Comparison of ENCODE assay signal across 14 cellular contexts in genomic region chr16:68070811-68071546, GRCh38. TPM values are rescaled to one million over a fixed set of nuclear protein-coding genes. Genes with fewer than 3 reads are reported as not detected.
DNase-seq lines count a peak whose midpoint lies in the region; ATAC-seq and TF ChIP-seq lines count a peak whose summit lies in the region.
"Had no signal": no experiment of that assay in that cellular context is flagged by ENCODE, and none has a peak within 500 bp of the region (broad histone marks: within the 10 kb centered on the region; RNA-seq: fewer than 3 reads in every experiment).

No MANE protein-coding gene starts in this region.

- H3F3A ChIP-seq in GM23338 (replicated peaks; ENCODE audit: low read depth), result no peaks in the 10 kb centered on the region

- H3K36me3 ChIP-seq in GM23338 (ENCODE audit: insufficient read depth), result no peaks in the 10 kb centered on the region

- H3K4me1 Mint-ChIP-seq in activated CD4-positive, alpha-beta T cell treated with anti-CD3 and anti-CD28 coated beads, Interleukin-2, amount 10 ng/mL, durations not matched to agents 7 days and 5 days, result peaks cover 86% of the 10 kb centered on the region
- H3K4me1 Mint-ChIP-seq in activated T-helper 2 cell treated with anti-CD3 and anti-CD28 coated beads, Interferon-gamma antibody, Interleukin-2, Interleukin-4, amounts not matched to agents 10 μg/mL and 5 μg/mL and 100 μg/mL, durations not matched to agents 14 hours and 24 hours and 36 hours (ENCODE audit: low read depth), result peaks cover 73% of the 10 kb centered on the region
- peaks cover 84% of the 10 kb centered on the region for H3K4me1 Mint-ChIP-seq in stimulated activated effector memory CD8-positive, alpha-beta T cell treated with anti-CD3 and anti-CD28 coated beads, Interleukin-12 subunit alpha, Interleukin-12 subunit beta, amount 100 ng/mL, for 72 hours
- H3K4me1 Mint-ChIP-seq in GM23338, result no peaks in the 10 kb centered on the region
- H3K4me1 Mint-ChIP-seq in Calu3 (ENCODE audit: low read depth, unreplicated experiment), result no peaks in the 10 kb centered on the region
- H3K4me1 Mint-ChIP-seq: endodermal cell had no signal

- H3K27me3 Mint-ChIP-seq in activated CD4-positive, alpha-beta T cell treated with anti-CD3 and anti-CD28 coated beads, Interleukin-2, amount 10 ng/mL, durations not matched to agents 7 days and 5 days, result no peaks in the 10 kb centered on the region
- no peaks in the 10 kb centered on the region for H3K27me3 Mint-ChIP-seq in activated T-helper 2 cell treated with anti-CD3 and anti-CD28 coated beads, Interferon-gamma antibody, Interleukin-2, Interleukin-4, amounts not matched to agents 10 μg/mL and 5 μg/mL and 100 μg/mL, durations not matched to agents 14 hours and 24 hours and 36 hours (ENCODE audit: low read depth)
- H3K27me3 Mint-ChIP-seq in GM23338 (ENCODE audit: insufficient read depth, low read depth, poor library complexity) (peaks cover 7% of the 10 kb centered on the region), Calu3 (ENCODE audit: unreplicated experiment) (no peaks in the 10 kb centered on the region)

- no peaks in the 10 kb centered on the region for H3K27me3 ChIP-seq in GM23338 (ENCODE audit: insufficient read depth)

- no peaks in the 10 kb centered on the region for H3K4me1 ChIP-seq in GM23338 (ENCODE audit: insufficient read depth)

- no peak overlapping the region for H3K4me3 Mint-ChIP-seq in activated CD4-positive, alpha-beta T cell treated with anti-CD3 and anti-CD28 coated beads, Interleukin-2, amount 10 ng/mL, durations not matched to agents 7 days and 5 days
- peak overlapping the region; percentile 26 for H3K4me3 Mint-ChIP-seq in activated T-helper 2 cell treated with anti-CD3 and anti-CD28 coated beads, Interferon-gamma antibody, Interleukin-2, Interleukin-4, amounts not matched to agents 10 μg/mL and 5 μg/mL and 100 μg/mL, durations not matched to agents 14 hours and 24 hours and 36 hours (ENCODE audit: low read depth)
- H3K4me3 Mint-ChIP-seq in stimulated activated effector memory CD8-positive, alpha-beta T cell treated with anti-CD3 and anti-CD28 coated beads, Interleukin-12 subunit alpha, Interleukin-12 subunit beta, amount 100 ng/mL, for 72 hours, result peak overlapping the region; percentile 50
- no peak overlapping the region for H3K4me3 Mint-ChIP-seq in GM23338
- no peak overlapping the region for H3K4me3 Mint-ChIP-seq in Calu3 (ENCODE audit: low read depth, unreplicated experiment)
- H3K4me3 Mint-ChIP-seq: endodermal cell had no signal

- intact Hi-C loops in activated T-helper 2 cell treated with anti-CD3 and anti-CD28 coated beads, Interferon-gamma antibody, Interleukin-2, Interleukin-4, amounts not matched to agents 10 μg/mL and 5 μg/mL and 100 μg/mL, durations not matched to agents 14 hours and 24 hours and 36 hours (cut with micrococcal nuclease), result no loop called here
- intact Hi-C loops in Calu3 (cut with micrococcal nuclease; ENCODE audit: unreplicated experiment), result no loop called here

- no peak overlapping the region for H3K4me2 ChIP-seq in GM23338

- TF ChIP-seq CTCF in GM23338 (conservative IDR thresholded peaks at IDR 0.05; ENCODE audit: low read depth in 2 of 2) (no peak), Calu3 (IDR thresholded peaks at IDR 0.05; ENCODE audit: unreplicated experiment) (no peak)

- CTCF ChIA-PET in activated CD4-positive, alpha-beta T cell treated with anti-CD3 and anti-CD28 coated beads, Interleukin-2, amount 10 ng/mL, durations not matched to agents 7 days and 5 days (lab: Charles Lee), result interaction anchor here (0.7 to 3.2 kb wide), 8 partner anchors 9 to 254 kb away, joined by 3 to 19 read pairs (median 4); partner anchors contain the start of gene NFATC3
- CTCF ChIA-PET in Calu3 (lab: Charles Lee), result interaction anchor here (0.6 to 1.0 kb wide), 3 partner anchors 13 to 98 kb away, joined by 3 to 9 read pairs (median 3); no protein-coding TSS in a partner anchor

- BruUV-seq in Calu3 (replicated peaks; lab: Mats Ljungman, UMichigan), result no TSS peak

- no peaks in the 10 kb centered on the region for H3K9me3 Mint-ChIP-seq in activated CD4-positive, alpha-beta T cell treated with anti-CD3 and anti-CD28 coated beads, Interleukin-2, amount 10 ng/mL, durations not matched to agents 7 days and 5 days
- no peaks in the 10 kb centered on the region for H3K9me3 Mint-ChIP-seq in activated T-helper 2 cell treated with anti-CD3 and anti-CD28 coated beads, Interferon-gamma antibody, Interleukin-2, Interleukin-4, amounts not matched to agents 10 μg/mL and 5 μg/mL and 100 μg/mL, durations not matched to agents 14 hours and 24 hours and 36 hours
- no peaks in the 10 kb centered on the region for H3K9me3 Mint-ChIP-seq in stimulated activated effector memory CD8-positive, alpha-beta T cell treated with anti-CD3 and anti-CD28 coated beads, Interleukin-12 subunit alpha, Interleukin-12 subunit beta, amount 100 ng/mL, for 72 hours
- H3K9me3 Mint-ChIP-seq in GM23338 (no peaks in the 10 kb centered on the region), Calu3 (ENCODE audit: low read depth, unreplicated experiment) (no peaks in the 10 kb centered on the region)
- H3K9me3 Mint-ChIP-seq: endodermal cell had no signal

- POLR2A ChIA-PET in activated CD4-positive, alpha-beta T cell treated with anti-CD3 and anti-CD28 coated beads, Interleukin-2, amount 10 ng/mL, durations not matched to agents 7 days and 5 days (lab: Charles Lee), result interaction anchor here (0.5 to 1.7 kb wide), 2 partner anchors 14 to 172 kb away, joined by 3 to 4 read pairs; no protein-coding TSS in a partner anchor

- peak; percentile 25 for ATAC-seq in HG02981 (IDR thresholded peaks at IDR 0.05; ENCODE audit: unreplicated experiment)
- ATAC-seq in stimulated activated effector memory CD8-positive, alpha-beta T cell treated with anti-CD3 and anti-CD28 coated beads, Interleukin-12 subunit alpha, Interleukin-12 subunit beta, amount 100 ng/mL, for 72 hours, result peak; percentile 29
- ATAC-seq in GM23338, result no peak

- no peak overlapping the region for H2AFZ ChIP-seq in GM23338

- H3K27ac Mint-ChIP-seq in activated CD4-positive, alpha-beta T cell treated with anti-CD3 and anti-CD28 coated beads, Interleukin-2, amount 10 ng/mL, durations not matched to agents 7 days and 5 days, result peak overlapping the region; percentile 90
- H3K27ac Mint-ChIP-seq in activated T-helper 2 cell treated with anti-CD3 and anti-CD28 coated beads, Interferon-gamma antibody, Interleukin-2, Interleukin-4, amounts not matched to agents 10 μg/mL and 5 μg/mL and 100 μg/mL, durations not matched to agents 14 hours and 24 hours and 36 hours, result peak overlapping the region; percentile 87
- peak overlapping the region; percentile 95 for H3K27ac Mint-ChIP-seq in stimulated activated effector memory CD8-positive, alpha-beta T cell treated with anti-CD3 and anti-CD28 coated beads, Interleukin-12 subunit alpha, Interleukin-12 subunit beta, amount 100 ng/mL, for 72 hours
- no peak overlapping the region for H3K27ac Mint-ChIP-seq in GM23338
- no peak overlapping the region for H3K27ac Mint-ChIP-seq in Calu3 (ENCODE audit: unreplicated experiment)
- H3K27ac Mint-ChIP-seq: endodermal cell had no signal

- DNase-seq in activated CD4-positive, alpha-beta T cell treated with anti-CD3 and anti-CD28 coated beads, Interleukin-2, amount 10 ng/mL, durations not matched to agents 7 days and 5 days, result peak; percentile 33
- no peak for DNase-seq in activated CD4-positive, alpha-beta T cell treated with anti-CD3 and anti-CD28 coated beads for 4 hours
- no peak for DNase-seq in activated T-helper 2 cell treated with anti-CD3 and anti-CD28 coated beads, Interferon-gamma antibody, Interleukin-2, Interleukin-4, amounts not matched to agents 10 μg/mL and 5 μg/mL and 100 μg/mL, durations not matched to agents 14 hours and 24 hours and 36 hours (ENCODE audit: low spot score)
- no peak for DNase-seq in stimulated activated effector memory CD8-positive, alpha-beta T cell treated with anti-CD3 and anti-CD28 coated beads, Interleukin-12 subunit alpha, Interleukin-12 subunit beta, amount 100 ng/mL, for 72 hours (ENCODE audit: low spot score in 2 of 2)
- DNase-seq in GM23338 (ENCODE audit: low spot score) (no peak), Calu3 (no peak), NCI-H1092 treated with DMSO at 0.1 percent for 48 hours (lab: John Stamatoyannopoulos, UW) (no peak)
- DNase-seq: endodermal cell, NCI-H1092 had no signal

- no peaks in the 10 kb centered on the region for H3K79me2 ChIP-seq in GM23338 (replicated peaks; ENCODE audit: insufficient read depth)

- peaks cover 68% of the 10 kb centered on the region for H3K36me3 Mint-ChIP-seq in activated CD4-positive, alpha-beta T cell treated with anti-CD3 and anti-CD28 coated beads, Interleukin-2, amount 10 ng/mL, durations not matched to agents 7 days and 5 days (ENCODE audit: low read depth)
- H3K36me3 Mint-ChIP-seq in activated T-helper 2 cell treated with anti-CD3 and anti-CD28 coated beads, Interferon-gamma antibody, Interleukin-2, Interleukin-4, amounts not matched to agents 10 μg/mL and 5 μg/mL and 100 μg/mL, durations not matched to agents 14 hours and 24 hours and 36 hours (ENCODE audit: low read depth), result peaks cover 78% of the 10 kb centered on the region
- peaks cover 67% of the 10 kb centered on the region for H3K36me3 Mint-ChIP-seq in stimulated activated effector memory CD8-positive, alpha-beta T cell treated with anti-CD3 and anti-CD28 coated beads, Interleukin-12 subunit alpha, Interleukin-12 subunit beta, amount 100 ng/mL, for 72 hours
- peaks cover 37% of the 10 kb centered on the region for H3K36me3 Mint-ChIP-seq in GM23338 (ENCODE audit: low read depth)
- peaks cover 10% of the 10 kb centered on the region for H3K36me3 Mint-ChIP-seq in Calu3 (ENCODE audit: insufficient read depth, unreplicated experiment)

- H3K27ac ChIP-seq in GM23338 (ENCODE audit: low read depth), result no peak overlapping the region

- no peak overlapping the region for H3K4me3 ChIP-seq in GM23338

- H4K20me1 ChIP-seq in GM23338 (replicated peaks; ENCODE audit: insufficient read depth), result no peaks in the 10 kb centered on the region; the same call in none of the 2 replicates

- H3K9me2 ChIP-seq in GM23338 (ENCODE audit: insufficient read depth), result no peaks in the 10 kb centered on the region

RNA-seq across cellular contexts. Expression of gene NFATC3, which starts 14.2 kb away (rescaled TPM):
- 100 to 1,000 TPM; 146 to 159 TPM for total RNA-seq in activated CD4-positive, alpha-beta T cell treated with anti-CD3 and anti-CD28 coated beads, Interleukin-2, amount 10 ng/mL, durations not matched to agents 7 days and 5 days
- total RNA-seq in activated T-helper 2 cell treated with anti-CD3 and anti-CD28 coated beads, Interferon-gamma antibody, Interleukin-2, Interleukin-4, amounts not matched to agents 10 μg/mL and 5 μg/mL and 100 μg/mL, durations not matched to agents 14 hours and 24 hours and 36 hours, result 136 and 146 TPM in 2 replicates
- total RNA-seq in GM23338 (2014; rRNA removed; shearing (Covaris generic)), result 34.5 and 40.9 TPM in 2 replicates
- 9.2 and 9.3 TPM in 2 replicates for polyA plus RNA-seq in GM23338 (2016; fragmentation: Nextera tagmentation; extraction: Ambion mirVana)
- 39.3 and 39.9 TPM in 2 replicates for total RNA-seq in Calu3 (2022)

RNA-seq across cellular contexts. Expression of gene DUS2, which starts 47.9 kb away (rescaled TPM):
- 10 to 100 TPM; 21.5 to 23.4 TPM for total RNA-seq in activated CD4-positive, alpha-beta T cell treated with anti-CD3 and anti-CD28 coated beads, Interleukin-2, amount 10 ng/mL, durations not matched to agents 7 days and 5 days
- 31.2 and 34.3 TPM in 2 replicates for total RNA-seq in activated T-helper 2 cell treated with anti-CD3 and anti-CD28 coated beads, Interferon-gamma antibody, Interleukin-2, Interleukin-4, amounts not matched to agents 10 μg/mL and 5 μg/mL and 100 μg/mL, durations not matched to agents 14 hours and 24 hours and 36 hours
- total RNA-seq in GM23338 (2014; rRNA removed; shearing (Covaris generic)), result 22.4 and 26.4 TPM in 2 replicates
- 12.8 and 13.3 TPM in 2 replicates for polyA plus RNA-seq in GM23338 (2016; fragmentation: Nextera tagmentation; extraction: Ambion mirVana)
- 31.7 and 33.5 TPM in 2 replicates for total RNA-seq in Calu3 (2022)

RNA-seq across cellular contexts. Expression of gene DDX28, which starts 47.9 kb away (rescaled TPM):
- 10 to 100 TPM; 12.9 to 14.4 TPM for total RNA-seq in activated CD4-positive, alpha-beta T cell treated with anti-CD3 and anti-CD28 coated beads, Interleukin-2, amount 10 ng/mL, durations not matched to agents 7 days and 5 days
- 19.3 TPM in 2 replicates for total RNA-seq in activated T-helper 2 cell treated with anti-CD3 and anti-CD28 coated beads, Interferon-gamma antibody, Interleukin-2, Interleukin-4, amounts not matched to agents 10 μg/mL and 5 μg/mL and 100 μg/mL, durations not matched to agents 14 hours and 24 hours and 36 hours
- total RNA-seq in GM23338 (2014; rRNA removed; shearing (Covaris generic)), result 18.0 and 23.8 TPM in 2 replicates
- polyA plus RNA-seq in GM23338 (2016; fragmentation: Nextera tagmentation; extraction: Ambion mirVana), result 11.9 and 12.2 TPM in 2 replicates
- 16.8 and 21.5 TPM in 2 replicates for total RNA-seq in Calu3 (2022)

RNA-seq across cellular contexts. Expression of gene DPEP2NB, which starts 55.3 kb away (rescaled TPM):
- total RNA-seq in activated CD4-positive, alpha-beta T cell treated with anti-CD3 and anti-CD28 coated beads, Interleukin-2, amount 10 ng/mL, durations not matched to agents 7 days and 5 days, result not detected
- total RNA-seq in activated T-helper 2 cell treated with anti-CD3 and anti-CD28 coated beads, Interferon-gamma antibody, Interleukin-2, Interleukin-4, amounts not matched to agents 10 μg/mL and 5 μg/mL and 100 μg/mL, durations not matched to agents 14 hours and 24 hours and 36 hours, result not detected in 2 replicates
- not detected in 2 replicates for total RNA-seq in GM23338 (2014; rRNA removed; shearing (Covaris generic))
- polyA plus RNA-seq in GM23338 (2016; fragmentation: Nextera tagmentation; extraction: Ambion mirVana), result 0.19 TPM in 1 of 2 replicates, not detected in the other
- total RNA-seq in Calu3 (2022), result not detected in 2 replicates
- total RNA-seq: A673, endodermal cell, temporal lobe had no signal
- polyA plus RNA-seq: adipose tissue, neural cell had no signal

Comparison
In these comparisons a context has a peak if more than half of its experiments do, and no peak if none do; other contexts are left out.
1. H3K27ac Mint-ChIP-seq: peak in activated CD4-positive, alpha-beta T cell treated with anti-CD3 and anti-CD28 coated beads, Interleukin-2, amount 10 ng/mL, durations not matched to agents 7 days and 5 days (single experiment), activated T-helper 2 cell treated with anti-CD3 and anti-CD28 coated beads, Interferon-gamma antibody, Interleukin-2, Interleukin-4, amounts not matched to agents 10 μg/mL and 5 μg/mL and 100 μg/mL, durations not matched to agents 14 hours and 24 hours and 36 hours (single experiment) and stimulated activated effector memory CD8-positive, alpha-beta T cell treated with anti-CD3 and anti-CD28 coated beads, Interleukin-12 subunit alpha, Interleukin-12 subunit beta, amount 100 ng/mL, for 72 hours (single experiment); none in GM23338 (single experiment) and Calu3 (single experiment).
2. H3K4me3 Mint-ChIP-seq: peak in activated T-helper 2 cell treated with anti-CD3 and anti-CD28 coated beads, Interferon-gamma antibody, Interleukin-2, Interleukin-4, amounts not matched to agents 10 μg/mL and 5 μg/mL and 100 μg/mL, durations not matched to agents 14 hours and 24 hours and 36 hours (single experiment) and stimulated activated effector memory CD8-positive, alpha-beta T cell treated with anti-CD3 and anti-CD28 coated beads, Interleukin-12 subunit alpha, Interleukin-12 subunit beta, amount 100 ng/mL, for 72 hours (single experiment); none in activated CD4-positive, alpha-beta T cell treated with anti-CD3 and anti-CD28 coated beads, Interleukin-2, amount 10 ng/mL, durations not matched to agents 7 days and 5 days (single experiment), GM23338 (single experiment) and Calu3 (single experiment).